In genomic region chr6:3740551-3741476, GRCh38 we compare ENCODE assay signal across 19 cellular contexts. TPM values are rescaled to one million over a fixed set of nuclear protein-coding genes. Genes with fewer than 3 reads are reported as not detected.
DNase-seq lines count a peak whose midpoint lies in the region; ATAC-seq and TF ChIP-seq lines count a peak whose summit lies in the region.
"Had no signal": no experiment of that assay in that cellular context is flagged by ENCODE, and none has a peak within 500 bp of the region (broad histone marks: within the 10 kb centered on the region; RNA-seq: fewer than 3 reads in every experiment).

No MANE protein-coding gene starts in this region.

- intact Hi-C loops in PC-3 (cut with micrococcal nuclease): loop anchor here (5.0 kb wide), 1 partner anchor 236 kb away; no protein-coding TSS in a partner anchor

- TF ChIP-seq POLR2A in suprapubic skin (IDR thresholded peaks at IDR 0.05): no peak

- no peak overlapping the region for H3K9ac ChIP-seq in PC-3 (ENCODE audit: low read length)

- H3K4me2 ChIP-seq in PC-3 (ENCODE audit: low read length): peak overlapping the region; percentile 6; the same call in 1 of the 2 replicates

- CTCF ChIA-PET in PC-3 (lab: Charles Lee): no interaction called here

- TF ChIP-seq CTCF in PC-3 (conservative IDR thresholded peaks at IDR 0.05; ENCODE audit: low read depth, low read length) (no peak), suprapubic skin (IDR thresholded peaks at IDR 0.05) (no peak)

- H3K27ac ChIP-seq in PC-3 (ENCODE audit: low read length) (no peak overlapping the region), suprapubic skin (peak overlapping the region; percentile 47)
- H3K27ac ChIP-seq: epithelial cell of prostate, HL-60, ovary had no signal

- 66% methylated on average over 12 of the region's 16 CpGs for WGBS in suprapubic skin

- no peak overlapping the region for H2AFZ ChIP-seq in PC-3 (ENCODE audit: low read length)

- DNase-seq in NCI-H1417 (lab: John Stamatoyannopoulos, UW) (peak in 2 of 3 experiments; percentile 30 to 53), NCI-H1417 treated with DMSO at 0.1 percent for 48 hours (lab: John Stamatoyannopoulos, UW) (no peak), PC-3 (no peak), islet precursor cell (peak; percentile 47), suprapubic skin (ENCODE audit: low spot score in 2 of 2) (peak in 1 of 2 donors; percentile 66), kidney tubule cell (ENCODE audit: low spot score) (no peak), GDM1 (lab: John Stamatoyannopoulos, UW) (no peak)
- DNase-seq: 8988T, amniotic stem cell, C1 segment of cervical spinal cord, glutamatergic neuron, KG1, NCI-H1694, NCI-H510A treated with DMSO at 0.1 percent for 48 hours had no signal

- peaks cover 17% of the 10 kb centered on the region; the same call in 1 of the 2 replicates for H4K20me1 ChIP-seq in PC-3 (ENCODE audit: low read length)

- H3F3A ChIP-seq in PC-3 (ENCODE audit: low read length, unreplicated experiment): no peaks in the 10 kb centered on the region

- H3K27me3 ChIP-seq in PC-3 (ENCODE audit: low read length) (no peaks in the 10 kb centered on the region), suprapubic skin (no peaks in the 10 kb centered on the region)
- H3K27me3 ChIP-seq: ovary had no signal

- ATAC-seq in PC-3 (no peak), HG03097 (IDR thresholded peaks at IDR 0.05; ENCODE audit: low FRiP score, unreplicated experiment) (no peak)
- ATAC-seq: activated T-helper 17 cell treated with anti-CD3 and anti-CD28 coated beads, Interleukin-2, amount 50 U/mL, for 72 hours had no signal

- H3K4me1 ChIP-seq in PC-3 (ENCODE audit: insufficient read depth, low read length) (peaks cover 27% of the 10 kb centered on the region), suprapubic skin (peaks cover 76% of the 10 kb centered on the region)

- H3K4me3 ChIP-seq in PC-3 (ENCODE audit: low read length) (no peak overlapping the region), suprapubic skin (no peak overlapping the region)
- H3K4me3 ChIP-seq: ovary had no signal

- POLR2A ChIA-PET in PC-3 (lab: Charles Lee; ENCODE audit: unreplicated experiment): no interaction called here

- no TSS peak for BruUV-seq in PC-3 (replicated peaks; lab: Mats Ljungman, UMichigan)

- TF ChIP-seq EP300 in suprapubic skin (IDR thresholded peaks at IDR 0.05): no peak

- H3K36me3 ChIP-seq in PC-3 (ENCODE audit: low read depth, low read length) (peaks cover 22% of the 10 kb centered on the region), suprapubic skin (peaks cover 31% of the 10 kb centered on the region)
- H3K36me3 ChIP-seq: ovary had no signal

- H3K79me2 ChIP-seq in PC-3 (ENCODE audit: low read length): peaks cover 87% of the 10 kb centered on the region

- H3K9me3 ChIP-seq in PC-3 (ENCODE audit: low read length): no peaks in the 10 kb centered on the region
- H3K9me3 ChIP-seq in suprapubic skin: no peaks in the 10 kb centered on the region
- H3K9me3 ChIP-seq: ovary had no signal

- H3K9me2 ChIP-seq in PC-3 (replicated peaks; ENCODE audit: low read length): no peaks in the 10 kb centered on the region

RNA-seq across cellular contexts. Expression of gene PXDC1, which starts 10.7 kb away (rescaled TPM):
- total RNA-seq in PC-3 (2014; rRNA removed) (46.2 and 59.8 TPM in 2 replicates), suprapubic skin (100 to 1,000 TPM in 1 of 4 donors, 10 to 100 TPM in 3; 63.1 to 108 (median 68.5) TPM)

Comparison
In these comparisons a context has a peak if more than half of its experiments do, and no peak if none do; other contexts are left out.
1. DNase-seq: peak in NCI-H1417 (2 of 3) and islet precursor cell (single experiment); none in NCI-H1417 treated with DMSO at 0.1 percent for 48 hours (single experiment), PC-3 (single experiment), kidney tubule cell (single experiment) and GDM1 (single experiment).